Comparison of ENCODE assay signal across 1 cellular context in the genomic region with DNA sequence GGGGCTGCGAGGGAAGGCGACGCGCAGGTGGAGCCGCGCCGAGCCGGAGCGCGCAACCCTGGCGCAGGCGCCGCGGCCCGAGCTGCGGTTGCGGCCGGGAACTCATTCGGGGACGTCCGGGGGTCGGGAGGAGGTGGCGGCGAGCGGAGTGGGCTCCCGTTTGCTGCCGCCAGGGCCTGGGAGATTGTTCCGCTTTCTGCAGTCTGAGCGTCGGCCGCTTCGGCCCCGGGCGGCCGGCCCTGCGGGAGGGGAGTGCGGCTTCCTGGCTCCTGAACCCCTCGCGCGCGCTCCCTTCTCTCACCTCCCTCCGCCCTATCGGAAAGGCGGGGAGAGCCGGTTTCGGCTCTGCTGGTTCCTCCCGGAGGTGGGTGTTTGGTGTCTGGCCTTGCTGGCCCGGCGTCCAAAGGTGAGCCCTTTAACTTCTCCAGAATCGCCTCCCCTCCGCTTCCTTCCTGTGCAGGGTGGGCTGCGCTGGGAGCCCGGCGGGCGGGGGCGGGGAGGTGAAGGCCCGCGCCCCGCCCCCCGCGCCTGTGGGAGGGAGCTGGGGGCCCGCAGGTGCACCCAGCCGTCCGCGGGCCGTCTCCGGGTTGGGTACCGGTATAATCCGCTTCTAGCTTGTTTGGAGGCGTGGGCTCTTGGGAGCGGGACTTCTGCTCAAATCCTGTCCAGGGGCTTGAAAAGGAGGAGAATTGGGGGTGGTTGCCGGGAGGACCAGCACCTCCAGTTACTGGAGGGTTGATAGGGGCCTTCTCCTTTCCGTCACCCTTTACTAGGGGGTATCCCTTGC.
TF ChIP-seq lines count a peak whose summit lies in the region.

No MANE protein-coding gene starts in this region.

TF ChIP-seq in GM23338, 12 proteins besides CTCF, POLR2A, EP300 and RAD21 (continued from another document):
- TF ChIP-seq CREB1 (CRISPR knock-in tag; IDR thresholded peaks at IDR 0.05; ENCODE audit: low read depth) (0 out of 2 replicates have a peak, but pooled peaks have one; percentile 2), ZNF114 (CRISPR knock-in tag; IDR thresholded peaks at IDR 0.05) (no peak), ZNF331 (CRISPR knock-in tag; IDR thresholded peaks at IDR 0.05; ENCODE audit: low read depth) (no peak), ETS1 (IDR thresholded peaks at IDR 0.05) (no peak), POLR2AphosphoS5 (IDR thresholded peaks at IDR 0.05; ENCODE audit: low read depth) (peak; percentile 32)
